In genomic region chr7:137020351-137020750, GRCh38 we compare ENCODE assay signal across 34 cellular contexts.
DNase-seq lines count a peak whose midpoint lies in the region; ATAC-seq and TF ChIP-seq lines count a peak whose summit lies in the region.
"Had no signal": no experiment of that assay in that cellular context is flagged by ENCODE, and none has a peak within 500 bp of the region (broad histone marks: within the 10 kb centered on the region; RNA-seq: fewer than 3 reads in every experiment).

No MANE protein-coding gene starts in this region.

- H3K27ac ChIP-seq in H9 (ENCODE audit: insufficient read length, low read depth, low read length) = no peak overlapping the region
- H3K27ac ChIP-seq: 22Rv1, ascending aorta, coronary artery, left ventricle myocardium inferior, parathyroid adenoma, skin epidermis had no signal

- H3K14ac ChIP-seq in H9 (ENCODE audit: insufficient read depth, low read length) = no peak overlapping the region

- H2BK15ac ChIP-seq in H9 (ENCODE audit: low read depth, low read length) = no peak overlapping the region

- H3K4me3 Mint-ChIP-seq in H9 = no peak overlapping the region
- H3K4me3 Mint-ChIP-seq: activated B cell treated with CpG ODN at 0.5 μM for 24 hours; activated naive CD8-positive, alpha-beta T cell treated with anti-CD3 and anti-CD28 coated beads, Interleukin-2, amount 10 ng/mL, durations not matched to agents 7 days and 5 days; activated T-cell treated with anti-CD3 and anti-CD28 coated beads, Interleukin-2, amount 50 U/mL, for 24 hours; CD14-positive monocyte; GM23338; IgD-negative memory B cell; neural crest cell; stimulated activated naive B cell treated with anti-CD40 and anti-IgM and Interleukin-4, amounts not matched to agents 10 μg/mL and 1 μg/mL and 100 μg/mL, for 72 hours had no signal

- no peak overlapping the region for H4K5ac ChIP-seq in H9 (ENCODE audit: insufficient read length, low read depth, low read length)

- no peak overlapping the region for H2BK20ac ChIP-seq in H9 (ENCODE audit: low read depth, low read length, poor library complexity, severe bottlenecking)

- H2AFZ ChIP-seq in H9 (ENCODE audit: low read length) = no peak overlapping the region
- H2AFZ ChIP-seq: GM23338, parathyroid adenoma had no signal

- H3K27ac Mint-ChIP-seq in H9 = no peak overlapping the region
- H3K27ac Mint-ChIP-seq: activated B cell treated with CpG ODN at 0.5 μM for 24 hours; activated naive CD8-positive, alpha-beta T cell treated with anti-CD3 and anti-CD28 coated beads, Interleukin-2, amount 10 ng/mL, durations not matched to agents 7 days and 5 days; activated T-cell treated with anti-CD3 and anti-CD28 coated beads, Interleukin-2, amount 50 U/mL, for 24 hours; CD14-positive monocyte; GM23338; IgD-negative memory B cell; stimulated activated naive B cell treated with anti-CD40 and anti-IgM and Interleukin-4, amounts not matched to agents 10 μg/mL and 1 μg/mL and 100 μg/mL, for 72 hours had no signal

- peaks cover 2% of the 10 kb centered on the region; the same call in 1 of the 2 replicates for H3K4me1 ChIP-seq in H9 (ENCODE audit: insufficient read depth, low read length)
- H3K4me1 ChIP-seq: ascending aorta, Caco-2, left ventricle myocardium inferior, parathyroid adenoma had no signal

- no peaks in the 10 kb centered on the region for H3K27me3 ChIP-seq in H9 (ENCODE audit: insufficient read depth, low read length)
- H3K27me3 ChIP-seq: ascending aorta had no signal

- H3K4me2 ChIP-seq in H9 (ENCODE audit: insufficient read depth, insufficient read length, low read length) = no peak overlapping the region
- H3K4me2 ChIP-seq: SK-N-SH had no signal

- no peak overlapping the region for H2BK120ac ChIP-seq in H9 (ENCODE audit: low read depth, low read length, poor library complexity, severe bottlenecking)

- no peak overlapping the region for H3K56ac ChIP-seq in H9 (ENCODE audit: insufficient read length, low read depth, low read length)

- no peak overlapping the region for H4K8ac ChIP-seq in H9 (replicated peaks; ENCODE audit: insufficient read length, low read depth, low read length)

- no peak overlapping the region for H2AK5ac ChIP-seq in H9 (ENCODE audit: insufficient read length, low read length)

- peaks cover 0 to 6% of the 10 kb centered on the region in 2 experiments; a peak in 1 of 5 replicates for H3K9me3 Mint-ChIP-seq in H9
- H3K9me3 Mint-ChIP-seq: GM23338, neural crest cell had no signal

- peaks cover 0 to 13% (median 0%) of the 10 kb centered on the region in 3 experiments; a peak in 3 of 7 replicates for H3K36me3 Mint-ChIP-seq in H9 (ENCODE audit: insufficient read depth in 1 of 3, low read depth in 3 of 3)
- H3K36me3 Mint-ChIP-seq: activated naive CD8-positive, alpha-beta T cell treated with anti-CD3 and anti-CD28 coated beads, Interleukin-2, amount 10 ng/mL, durations not matched to agents 7 days and 5 days; CD14-positive monocyte; IgD-negative memory B cell; stimulated activated naive B cell treated with anti-CD40 and anti-IgM and Interleukin-4, amounts not matched to agents 10 μg/mL and 1 μg/mL and 100 μg/mL, for 72 hours had no signal

- H3K79me1 ChIP-seq in H9 (ENCODE audit: insufficient read depth, low read depth, low read length, poor library complexity, severe bottlenecking) = no peaks in the 10 kb centered on the region

- H3K9me3 ChIP-seq in H9 (ENCODE audit: control insufficient read depth, low read depth, low read length) = no peaks in the 10 kb centered on the region
- H3K9me3 ChIP-seq: ascending aorta, Caco-2, left ventricle myocardium inferior, SK-N-SH had no signal

- H3K27me3 Mint-ChIP-seq in H9 (ENCODE audit: low read depth) = no peaks in the 10 kb centered on the region
- H3K27me3 Mint-ChIP-seq: activated B cell treated with CpG ODN at 0.5 μM for 24 hours; activated naive CD8-positive, alpha-beta T cell treated with anti-CD3 and anti-CD28 coated beads, Interleukin-2, amount 10 ng/mL, durations not matched to agents 7 days and 5 days; activated T-cell treated with anti-CD3 and anti-CD28 coated beads, Interleukin-2, amount 50 U/mL, for 24 hours; IgD-negative memory B cell; stimulated activated naive B cell treated with anti-CD40 and anti-IgM and Interleukin-4, amounts not matched to agents 10 μg/mL and 1 μg/mL and 100 μg/mL, for 72 hours had no signal

- H4K91ac ChIP-seq in H9 (ENCODE audit: insufficient read length, low read depth, low read length) = no peak overlapping the region

- no peak overlapping the region for H3K18ac ChIP-seq in H9 (ENCODE audit: insufficient read length, low read depth, low read length)

- no peak overlapping the region for H2BK5ac ChIP-seq in H9 (ENCODE audit: insufficient read length, low read length)

- H3K4me1 Mint-ChIP-seq in H9 = peaks cover 28 to 33% of the 10 kb centered on the region in 2 experiments
- H3K4me1 Mint-ChIP-seq: activated B cell treated with CpG ODN at 0.5 μM for 24 hours; activated naive CD8-positive, alpha-beta T cell treated with anti-CD3 and anti-CD28 coated beads, Interleukin-2, amount 10 ng/mL, durations not matched to agents 7 days and 5 days; CD14-positive monocyte; IgD-negative memory B cell; stimulated activated naive B cell treated with anti-CD40 and anti-IgM and Interleukin-4, amounts not matched to agents 10 μg/mL and 1 μg/mL and 100 μg/mL, for 72 hours had no signal

- no peak for TF ChIP-seq CTCF in H9 (conservative IDR thresholded peaks at IDR 0.05)

- no peaks in the 10 kb centered on the region for H3K23me2 ChIP-seq in H9 (ENCODE audit: insufficient read length, low read depth, low read length, poor library complexity, severe bottlenecking)

- no peak overlapping the region for H3K4ac ChIP-seq in H9 (ENCODE audit: low read depth, low read length)

- no peak overlapping the region for H3K9ac ChIP-seq in H9 (ENCODE audit: extremely low read depth, insufficient read length, low read length)
- H3K9ac ChIP-seq: parathyroid adenoma, SK-N-SH had no signal

- no peak overlapping the region for H2BK12ac ChIP-seq in H9 (ENCODE audit: insufficient read length, low read depth, low read length)

- peak in 2 of 3 experiments; percentile 30 to 73 for DNase-seq in NCI-H1417 (lab: John Stamatoyannopoulos, UW)
- no peak for DNase-seq in NCI-H1417 treated with DMSO at 0.1 percent for 48 hours (lab: John Stamatoyannopoulos, UW)
- DNase-seq in NCI-H1105 treated with DMSO at 0.1 percent for 48 hours (lab: John Stamatoyannopoulos, UW) = peak; percentile 38
- DNase-seq in RPMI7951 (ENCODE audit: low read depth) = peak; percentile 21
- DNase-seq in left kidney (ENCODE audit: low read depth, low spot score) = peak; percentile 71
- no peak for DNase-seq in H9
- no peak for DNase-seq in Ammon's horn (ENCODE audit: low spot score)
- no peak for DNase-seq in left colon
- DNase-seq: activated B cell treated with CpG ODN at 0.5 μM for 24 hours; activated CD4-positive, alpha-beta T cell treated with anti-CD3 and anti-CD28 coated beads, Interleukin-2, amount 50 U/mL, for 1 hour; activated gamma-delta T cell; activated naive CD8-positive, alpha-beta T cell treated with anti-CD3 and anti-CD28 coated beads, Interleukin-2, amount 10 ng/mL, durations not matched to agents 7 days and 5 days; activated T-cell treated with anti-CD3 and anti-CD28 coated beads, Interleukin-2, amount 50 U/mL, for 24 hours; Caco-2; DND-41; effector CD8-positive, alpha-beta T cell; glutamatergic neuron; left ventricle myocardium inferior; mesenchymal stem cell; NCI-H226; retina; SK-N-SH; stimulated activated naive B cell treated with anti-CD40 and anti-IgM and Interleukin-4, amounts not matched to agents 10 μg/mL and 1 μg/mL and 100 μg/mL, for 72 hours; substantia nigra; trophoblast cell had no signal

- H3T11ph ChIP-seq in H9 (ENCODE audit: low read length) = no peak overlapping the region

- no CpG with 5 or more reads among the region's 1 CpG for WGBS in H9 (ENCODE audit: extremely low coverage, insufficient read length, low lambda C conversion rate)

- no peak for ATAC-seq in left colon
- ATAC-seq: GM23338; stimulated activated naive B cell treated with anti-CD40 and anti-IgM and Interleukin-4, amounts not matched to agents 10 μg/mL and 1 μg/mL and 100 μg/mL, for 72 hours had no signal

- intact Hi-C loops in left colon (cut with DNase I, micrococcal nuclease) = no loop called here

- H3K23ac ChIP-seq in H9 (ENCODE audit: insufficient read length, low read depth, low read length) = no peak overlapping the region

- H3K79me2 ChIP-seq in H9 (ENCODE audit: insufficient read depth, low read length) = no peaks in the 10 kb centered on the region
- H3K79me2 ChIP-seq: parathyroid adenoma had no signal

- H4K20me1 ChIP-seq in H9 (ENCODE audit: control insufficient read depth, insufficient read depth, insufficient read length) = no peaks in the 10 kb centered on the region

Comparison
In these comparisons a context has a peak if more than half of its experiments do, and no peak if none do; other contexts are left out.
1. DNase-seq: peak in NCI-H1417 (2 of 3), NCI-H1105 treated with DMSO at 0.1 percent for 48 hours (single experiment), RPMI7951 (single experiment) and left kidney (single experiment); none in NCI-H1417 treated with DMSO at 0.1 percent for 48 hours (single experiment), H9 (single experiment), Ammon's horn (single experiment) and left colon (0 of 2).